Comparison of ENCODE assay signal across 6 cellular contexts in genomic region chr4:144140594-144140993, GRCh38. TPM values are rescaled to one million over a fixed set of nuclear protein-coding genes. Genes with fewer than 3 reads are reported as not detected.
"Had no signal": no experiment of that assay in that cellular context is flagged by ENCODE, and none has a peak within 500 bp of the region (broad histone marks: within the 10 kb centered on the region; RNA-seq: fewer than 3 reads in every experiment).

GYPA (minus strand) TSS chr4:144140718; CDS start chr4:144140635, 83 bp downstream.

RNA-seq across cellular contexts. Expression of gene GYPA, which starts in this region (rescaled TPM):
- total RNA-seq: GM23248, H4, H7, HFFc6, HT1080, IMR-90 had no signal
- polyA plus RNA-seq: GM23248, IMR-90 had no signal
